8 cellular contexts compared by ENCODE assay signal in the genomic region with DNA sequence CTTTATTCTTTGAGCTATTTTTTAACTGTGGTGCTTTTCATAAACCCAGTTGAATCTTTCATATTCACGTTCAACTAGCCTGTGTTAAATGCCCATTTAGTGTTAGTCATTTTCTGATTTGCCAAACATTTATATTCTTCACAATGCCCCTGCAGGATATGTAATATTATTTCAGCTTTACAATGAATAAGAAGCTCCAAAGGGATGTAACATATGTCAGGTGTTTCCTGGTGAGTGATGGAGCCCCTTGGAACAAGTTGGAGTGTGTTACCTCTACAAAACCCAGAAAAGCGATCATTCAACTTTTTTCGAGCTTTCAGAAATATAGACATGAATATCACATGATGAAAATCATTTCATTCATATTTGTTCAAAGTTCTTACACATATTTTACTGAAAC.
"Had no signal": no experiment of that assay in that cellular context is flagged by ENCODE, and none has a peak within 500 bp of the region (broad histone marks: within the 10 kb centered on the region; RNA-seq: fewer than 3 reads in every experiment).

No MANE protein-coding gene starts in this region.

- DNase-seq: GDM1, GF-D8 had no signal

- FAIRE-seq: G401.6, GM12878, GM12891, GM12892, GM18507, GM19239 had no signal

- H3K4me3 ChIP-seq: GM12878 had no signal
